Comparison of ENCODE assay signal across 15 cellular contexts in the genomic region with DNA sequence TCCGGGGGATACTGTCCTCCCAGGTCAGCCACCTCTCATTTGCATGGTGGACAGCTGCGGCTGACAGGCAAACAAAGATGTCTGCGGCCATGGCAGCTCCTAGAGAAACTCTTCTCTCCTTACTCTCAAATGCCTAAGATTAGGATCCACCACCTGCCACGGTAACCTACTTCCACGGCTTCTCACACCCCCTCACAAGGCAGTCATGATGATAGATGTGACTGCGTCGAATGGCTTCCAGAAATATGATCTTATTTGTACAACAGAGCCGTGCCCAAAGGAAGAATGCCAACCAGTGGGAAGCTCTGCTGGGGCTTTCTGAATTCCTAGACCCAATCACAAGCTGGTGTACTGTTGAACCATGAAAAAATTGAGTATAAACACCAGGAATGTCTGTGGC.
A peak's percentile ranks its signal among the peaks of the same experiment; 100 is the strongest.
DNase-seq lines count a peak whose midpoint lies in the region; ATAC-seq and TF ChIP-seq lines count a peak whose summit lies in the region.
"Had no signal": no experiment of that assay in that cellular context is flagged by ENCODE, and none has a peak within 500 bp of the region (broad histone marks: within the 10 kb centered on the region; RNA-seq: fewer than 3 reads in every experiment).

No MANE protein-coding gene starts in this region.

- no peaks in the 10 kb centered on the region for H3K4me1 ChIP-seq in endodermal cell (ENCODE audit: control insufficient read depth, insufficient read depth, low read length)
- H3K4me1 ChIP-seq: HAP-1 had no signal

- H3K27ac Mint-ChIP-seq in endodermal cell (no peak overlapping the region), glutamatergic neuron (ENCODE audit: unreplicated experiment) (no peak overlapping the region)
- H3K27ac Mint-ChIP-seq: CD8-positive, alpha-beta T cell had no signal

- no peaks in the 10 kb centered on the region for H3K9me3 ChIP-seq in endodermal cell (ENCODE audit: control insufficient read depth, low read length)
- H3K9me3 ChIP-seq: HAP-1 had no signal

- DNase-seq in DMS153 (lab: John Stamatoyannopoulos, UW) (peak; percentile 18), DMS153 treated with DMSO at 0.1 percent for 48 hours (lab: John Stamatoyannopoulos, UW; ENCODE audit: unreplicated experiment) (no peak), NCI-H2196 (lab: John Stamatoyannopoulos, UW; ENCODE audit: unreplicated experiment) (peak; percentile 38), endodermal cell (no peak), putamen (ENCODE audit: low spot score) (peak; percentile 13), DMS79 treated with DMSO at 0.1 percent for 48 hours (lab: John Stamatoyannopoulos, UW) (no peak), glutamatergic neuron (no peak)
- DNase-seq: CD8-positive, alpha-beta T cell; Kasumi-1; NCI-H1436; NCI-H526 treated with DMSO at 0.1 percent for 48 hours had no signal

- no peak overlapping the region for H3K9ac ChIP-seq in endodermal cell (ENCODE audit: extremely low read depth, low read length, poor library complexity, severe bottlenecking)

- no peak overlapping the region for H3K4me3 Mint-ChIP-seq in endodermal cell
- no peak overlapping the region for H3K4me3 Mint-ChIP-seq in glutamatergic neuron (ENCODE audit: unreplicated experiment)
- H3K4me3 Mint-ChIP-seq: CD8-positive, alpha-beta T cell had no signal

- ATAC-seq in HG03025 (IDR thresholded peaks at IDR 0.05; ENCODE audit: low FRiP score, unreplicated experiment) = no peak
- ATAC-seq: CD8-positive, alpha-beta T cell; SK-N-SH treated with all-trans-retinoic acid at 6 μM for 48 hours had no signal

- WGBS in endodermal cell (ENCODE audit: insufficient coverage in 1 of 2, insufficient read length in 1 of 2), 2 experiments = 91 to 93% methylated on average over 6 to 8 of the region's 8 CpGs

- TF ChIP-seq CTCF in endodermal cell (conservative IDR thresholded peaks at IDR 0.05) (no peak), glutamatergic neuron (IDR thresholded peaks at IDR 0.05; ENCODE audit: partially characterized antibody, unreplicated experiment) (no peak)

- no peaks in the 10 kb centered on the region for H3K27me3 Mint-ChIP-seq in endodermal cell (ENCODE audit: insufficient read depth)
- H3K27me3 Mint-ChIP-seq in glutamatergic neuron (ENCODE audit: unreplicated experiment) = peaks cover 3% of the 10 kb centered on the region

- H3K4me1 Mint-ChIP-seq in endodermal cell (peaks cover 14% of the 10 kb centered on the region), glutamatergic neuron (ENCODE audit: low read depth, unreplicated experiment) (no peaks in the 10 kb centered on the region)

- H3K9me3 Mint-ChIP-seq in endodermal cell (peaks cover 2% of the 10 kb centered on the region), glutamatergic neuron (ENCODE audit: unreplicated experiment) (peaks cover 4% of the 10 kb centered on the region)
- H3K9me3 Mint-ChIP-seq: CD8-positive, alpha-beta T cell had no signal

- H3K36me3 Mint-ChIP-seq in endodermal cell (ENCODE audit: low read depth) (peaks cover 9% of the 10 kb centered on the region), glutamatergic neuron (ENCODE audit: unreplicated experiment) (no peaks in the 10 kb centered on the region)
- H3K36me3 Mint-ChIP-seq: CD8-positive, alpha-beta T cell had no signal

- no peak overlapping the region for H3K4me3 ChIP-seq in endodermal cell (ENCODE audit: low read length)
- H3K4me3 ChIP-seq: HAP-1 had no signal

- no peaks in the 10 kb centered on the region for H3K27me3 ChIP-seq in endodermal cell (ENCODE audit: control insufficient read depth, insufficient read depth, low read length, poor library complexity, severe bottlenecking)

- H3K36me3 ChIP-seq in endodermal cell (ENCODE audit: control insufficient read depth, insufficient read depth, low read length) = no peaks in the 10 kb centered on the region
- H3K36me3 ChIP-seq: HAP-1 had no signal

- H3K27ac ChIP-seq in endodermal cell (ENCODE audit: low read depth, low read length) = peak overlapping the region; percentile 17
- H3K27ac ChIP-seq: 22Rv1 had no signal

Comparison
In these comparisons a context has a peak if more than half of its experiments do, and no peak if none do; other contexts are left out.
1. DNase-seq: peak in DMS153 (single experiment), NCI-H2196 (single experiment) and putamen (single experiment); none in DMS153 treated with DMSO at 0.1 percent for 48 hours (single experiment), endodermal cell (single experiment), DMS79 treated with DMSO at 0.1 percent for 48 hours (single experiment) and glutamatergic neuron (single experiment).